Comparison of ENCODE assay signal across 23 cellular contexts in genomic region chrX:42855262-42855661, GRCh38.
DNase-seq lines count a peak whose midpoint lies in the region; ATAC-seq, FAIRE-seq and TF ChIP-seq lines count a peak whose summit lies in the region.
"Had no signal": no experiment of that assay in that cellular context is flagged by ENCODE, and none has a peak within 500 bp of the region (broad histone marks: within the 10 kb centered on the region; RNA-seq: fewer than 3 reads in every experiment).

No MANE protein-coding gene starts in this region.

- no peak overlapping the region for H3K4ac ChIP-seq in IMR-90 (ENCODE audit: low read depth, low read length)

- CTCF ChIA-PET in A549 (lab: Yijun Ruan, JAX) (no interaction called here), IMR-90 (lab: Yijun Ruan, JAX) (no interaction called here)

- no TSS peak for BruUV-seq in IMR-90 (replicated peaks; lab: Mats Ljungman, UMichigan)

- H3K4me2 ChIP-seq in A549 (no peak overlapping the region), IMR-90 (ENCODE audit: low read depth, low read length) (no peak overlapping the region)
- H3K4me2 ChIP-seq: BLaER1 treated with 17β-estradiol and CSF1 and Interleukin-3, amounts not matched to agents 10 nM and 100 nM had no signal

- POLR2A ChIA-PET in A549 (lab: Yijun Ruan, JAX) (no interaction called here), IMR-90 (lab: Charles Lee; ENCODE audit: unreplicated experiment) (no interaction called here)

- H2AK9ac ChIP-seq in IMR-90 (replicated peaks; ENCODE audit: low read depth, low read length, poor library complexity), result no peak overlapping the region

- no peak overlapping the region for H3K18ac ChIP-seq in IMR-90 (ENCODE audit: low read depth, low read length)

- no peak overlapping the region for H3K56ac ChIP-seq in IMR-90 (ENCODE audit: extremely low read depth, insufficient read depth, low read length)

- WGBS in A549 (ENCODE audit: missing lambda C conversion rate), result 20% methylated on average over 2 of the region's 2 CpGs
- WGBS in IMR-90 (ENCODE audit: extremely low coverage in 2 of 2, insufficient read length in 1 of 2), 2 experiments, result no CpG with 5 or more reads among the region's 2 CpGs

- H3K23ac ChIP-seq in IMR-90 (ENCODE audit: low read depth, low read length), result no peak overlapping the region

- FAIRE-seq in A549 (lab: Jason Lieb, UNC), result peak; percentile 79
- FAIRE-seq in colon (lab: Jason Lieb, UNC), result peak; percentile 85
- peak; percentile 66 for FAIRE-seq in kidney (lab: Jason Lieb, UNC)
- FAIRE-seq: A204.1, D721Med, GM12878, GM12892 had no signal

- no peak overlapping the region for H4K8ac ChIP-seq in IMR-90 (ENCODE audit: low read depth in 2 of 2, low read length in 2 of 2)

- no peak for ATAC-seq in A549
- ATAC-seq in IMR-90 (ENCODE audit: low read depth), result no peak
- no peak for ATAC-seq in HG02885 (IDR thresholded peaks at IDR 0.05; ENCODE audit: poor library complexity, unreplicated experiment)
- ATAC-seq in GM18502 (IDR thresholded peaks at IDR 0.05; ENCODE audit: poor library complexity, unreplicated experiment), result no peak
- ATAC-seq: CD8-positive, alpha-beta T cell; GM12878 had no signal

- H2AK5ac ChIP-seq in IMR-90 (ENCODE audit: low read depth, low read length), result no peak overlapping the region

- H3K4me3 ChIP-seq in A549 (no peak overlapping the region), IMR-90 (ENCODE audit: insufficient read depth, low read depth, low read length) (no peak overlapping the region), kidney (ENCODE audit: low read length in 2 of 2) (no peak overlapping the region)
- H3K4me3 ChIP-seq: BLaER1 treated with 17β-estradiol and CSF1 and Interleukin-3, amounts not matched to agents 10 nM and 100 nM; GM12878 had no signal

- no peaks in the 10 kb centered on the region for H3K9me1 ChIP-seq in IMR-90 (ENCODE audit: insufficient read depth, low read length)

- H3K9ac ChIP-seq in IMR-90 (ENCODE audit: low read depth, low read length), result no peak overlapping the region
- no peak overlapping the region for H3K9ac ChIP-seq in kidney (ENCODE audit: low read length in 2 of 2)
- H3K9ac ChIP-seq: BLaER1 treated with 17β-estradiol and CSF1 and Interleukin-3, amounts not matched to agents 10 nM and 100 nM had no signal

- H3K4me1 ChIP-seq in A549, result no peaks in the 10 kb centered on the region
- no peaks in the 10 kb centered on the region for H3K4me1 ChIP-seq in IMR-90 (ENCODE audit: control insufficient read depth, insufficient read depth, low read length)
- no peaks in the 10 kb centered on the region for H3K4me1 ChIP-seq in kidney (ENCODE audit: control insufficient read depth in 1 of 2, insufficient read depth in 1 of 2, low read depth in 1 of 2, low read length in 2 of 2)
- H3K4me1 ChIP-seq: BLaER1 treated with 17β-estradiol and CSF1 and Interleukin-3, amounts not matched to agents 10 nM and 100 nM; Caco-2 had no signal

- no peak overlapping the region for H3K14ac ChIP-seq in IMR-90 (replicated peaks; ENCODE audit: low read depth, low read length)

- dilution Hi-C loops in IMR-90 (cut with HindIII; ENCODE audit: low sequenced_read_pairs, unreplicated experiment), result no loop called here

- no peaks in the 10 kb centered on the region for H3K79me1 ChIP-seq in IMR-90 (ENCODE audit: low read depth in 1 of 2, low read length in 2 of 2)

- H4K5ac ChIP-seq in IMR-90 (ENCODE audit: low read depth, low read length), result no peak overlapping the region

- TF ChIP-seq POLR2A in A549 (IDR thresholded peaks at IDR 0.05; ENCODE audit: low read length) (no peak), IMR-90 (IDR thresholded peaks at IDR 0.05; ENCODE audit: low read depth, low read length) (no peak)

- no peaks in the 10 kb centered on the region for H3K27me3 ChIP-seq in IMR-90 (ENCODE audit: control insufficient read depth, insufficient read depth, low read length)

- no peaks in the 10 kb centered on the region for H3K9me3 ChIP-seq in A549
- no peaks in the 10 kb centered on the region for H3K9me3 ChIP-seq in IMR-90 (ENCODE audit: control insufficient read depth, insufficient read depth, low read length)
- no peaks in the 10 kb centered on the region for H3K9me3 ChIP-seq in kidney (ENCODE audit: control insufficient read depth in 1 of 2, low read length in 2 of 2)
- H3K9me3 ChIP-seq: Caco-2 had no signal

- H4K20me1 ChIP-seq in IMR-90 (ENCODE audit: insufficient read depth, low read length), result no peaks in the 10 kb centered on the region
- H4K20me1 ChIP-seq: BLaER1 treated with 17β-estradiol and CSF1 and Interleukin-3, amounts not matched to agents 10 nM and 100 nM had no signal

- H2BK5ac ChIP-seq in IMR-90 (ENCODE audit: low read depth, low read length, poor library complexity, severe bottlenecking), result no peak overlapping the region

- no peak overlapping the region for H2BK20ac ChIP-seq in IMR-90 (ENCODE audit: low read depth, low read length)

- intact Hi-C loops in IMR-90 (cut with micrococcal nuclease) (no loop called here), kidney (cut with DNase I) (no loop called here)

- H3K27ac ChIP-seq in A549 (no peak overlapping the region), IMR-90 (ENCODE audit: insufficient read depth, low read length) (no peak overlapping the region), kidney (ENCODE audit: low read depth in 2 of 2, low read length in 2 of 2) (no peak overlapping the region)
- H3K27ac ChIP-seq: BLaER1 treated with 17β-estradiol and CSF1 and Interleukin-3, amounts not matched to agents 10 nM and 100 nM; C4-2B had no signal

- no peak overlapping the region for H4K91ac ChIP-seq in IMR-90 (ENCODE audit: insufficient read depth, low read depth, low read length)

- no peak overlapping the region for H2BK120ac ChIP-seq in IMR-90 (ENCODE audit: low read depth, low read length)

- TF ChIP-seq RAD21 in A549 (conservative IDR thresholded peaks at IDR 0.05 in 1 of 2, IDR thresholded peaks at IDR 0.05 in 1 of 2) (no peak), IMR-90 (IDR thresholded peaks at IDR 0.05; ENCODE audit: low read length) (no peak)

- no peak for TF ChIP-seq EP300 in A549 (IDR thresholded peaks at IDR 0.05)

- no peak overlapping the region for H2BK15ac ChIP-seq in IMR-90 (ENCODE audit: low read depth, low read length)

- TF ChIP-seq CTCF in A549 (IDR thresholded peaks at IDR 0.05), result no peak
- no peak for TF ChIP-seq CTCF in IMR-90 (conservative IDR thresholded peaks at IDR 0.05; ENCODE audit: low read depth, low read length)
- no peak for TF ChIP-seq CTCF in kidney (IDR thresholded peaks at IDR 0.05; ENCODE audit: borderline replicate concordance, extremely low read depth, insufficient read depth)

- no peak overlapping the region for H2AFZ ChIP-seq in IMR-90 (replicated peaks; ENCODE audit: low read length, poor library complexity)

- DNase-seq in A549 (ENCODE audit: low read depth in 1 of 2, low spot score in 1 of 2) (no peak), IMR-90 (no peak), kidney (no peak), DMS79 treated with DMSO at 0.1 percent for 48 hours (lab: John Stamatoyannopoulos, UW) (no peak)
- DNase-seq in stimulated activated CD4-positive, alpha-beta T cell treated with anti-CD3 and anti-CD28 coated beads, Interleukin-4, amount 100 ng/mL, for 4 hours, result no peak
- DNase-seq: 8988T; AML-193; Caco-2; Calu3; CD4-positive, alpha-beta T cell; CD8-positive, alpha-beta T cell; DND-41; EL; GDM1 had no signal

- H3K36me3 ChIP-seq in IMR-90 (ENCODE audit: control insufficient read depth, insufficient read depth, low read length) (no peaks in the 10 kb centered on the region), kidney (ENCODE audit: control insufficient read depth in 1 of 2, insufficient read depth in 2 of 2, low read length in 2 of 2) (no peaks in the 10 kb centered on the region)
- H3K36me3 ChIP-seq: BLaER1 treated with 17β-estradiol and CSF1 and Interleukin-3, amounts not matched to agents 10 nM and 100 nM had no signal

- in situ Hi-C loops in IMR-90 (cut with MboI; ENCODE audit: low sequenced_read_pairs), result no loop called here

TF ChIP-seq in A549, 52 proteins besides CTCF, POLR2A, EP300 and RAD21:
- TF ChIP-seq MAFK (IDR thresholded peaks at IDR 0.05; ENCODE audit: partially characterized antibody) (peak; percentile 69), CHD4 (IDR thresholded peaks at IDR 0.05; ENCODE audit: borderline replicate concordance) (no peak)

TF ChIP-seq in IMR-90, 13 proteins besides CTCF, POLR2A, EP300 and RAD21:
- TF ChIP-seq MAFK (IDR thresholded peaks at IDR 0.05; ENCODE audit: low read depth, low read length) (peak; percentile 94), BHLHE40 (IDR thresholded peaks at IDR 0.05; ENCODE audit: low read depth, low read length) (no peak)
